In genomic region chr1:201131398-201131797, GRCh38 we compare ENCODE assay signal across 34 cellular contexts. TPM values are rescaled to one million over a fixed set of nuclear protein-coding genes. Genes with fewer than 3 reads are reported as not detected.
"Had no signal": no experiment of that assay in that cellular context is flagged by ENCODE, and none has a peak within 500 bp of the region (broad histone marks: within the 10 kb centered on the region; RNA-seq: fewer than 3 reads in every experiment).

No MANE protein-coding gene starts in this region.

- FAIRE-seq: bronchial epithelial cell had no signal

- H3K27me3 ChIP-seq: Peyer's patch had no signal

- ATAC-seq: activated CD8-positive, alpha-beta T cell treated with anti-CD3 and anti-CD28 coated beads, Interleukin-2, amount 10 ng/mL, durations not matched to agents 7 days and 5 days; activated naive CD4-positive, alpha-beta T cell treated with anti-CD3 and anti-CD28 coated beads, Interleukin-2, amount 50 U/mL, for 72 hours; PC-3 had no signal

- H3K27ac ChIP-seq: Peyer's patch, WERI-Rb-1 had no signal

- H3K4me3 ChIP-seq: Peyer's patch had no signal

- H3K27ac Mint-ChIP-seq: activated CD8-positive, alpha-beta T cell treated with anti-CD3 and anti-CD28 coated beads, Interleukin-2, amount 10 ng/mL, durations not matched to agents 7 days and 5 days; activated naive CD4-positive, alpha-beta T cell treated with anti-CD3 and anti-CD28 coated beads, Interleukin-2, amount 50 U/mL, for 72 hours; activated T-cell treated with anti-CD3 and anti-CD28 coated beads, Interleukin-2, amount 50 U/mL, for 24 hours; activated T-helper 2 cell treated with anti-CD3 and anti-CD28 coated beads, Interferon-gamma antibody, Interleukin-2, Interleukin-4, amounts not matched to agents 10 μg/mL and 5 μg/mL and 100 μg/mL, durations not matched to agents 14 hours and 24 hours and 36 hours had no signal

- DNase-seq: activated CD4-positive, alpha-beta T cell treated with anti-CD3 and anti-CD28 coated beads for 1 hour; activated CD4-positive, alpha-beta T cell treated with anti-CD3 and anti-CD28 coated beads for 48 hours; activated CD4-positive, CD25-positive, alpha-beta regulatory T cell; activated CD8-positive, alpha-beta T cell treated with anti-CD3 and anti-CD28 coated beads, Interleukin-2, amount 10 ng/mL, durations not matched to agents 7 days and 5 days; activated gamma-delta T cell; activated naive CD4-positive, alpha-beta T cell treated with Interleukin-2 at 50 U/mL for 16 hours; activated T-cell treated with anti-CD3 and anti-CD28 coated beads, Interleukin-2, amount 50 U/mL, for 24 hours; anterior cingulate cortex; caudate nucleus; cerebellar nuclear complex; NCI-H1092 treated with DMSO at 0.1 percent for 48 hours; NCI-H1417; NCI-H146; NCI-H187; NCI-H2029 treated with DMSO at 0.1 percent for 48 hours; NCI-H2107; NCI-H2171; NCI-H510A; NCI-H526; NCI-H748 treated with DMSO at 0.1 percent for 48 hours; NK-92 treated with Interleukin-12 subunit alpha and Interleukin-12 subunit beta, amount 100 ng/mL, for 24 hours; PC-3; Peyer's patch; RPMI8226; SW 1271; T-helper 1 cell; T-helper 2 cell; T-helper 9 cell; WERI-Rb-1 had no signal

- H3K9me3 Mint-ChIP-seq: activated T-cell treated with anti-CD3 and anti-CD28 coated beads, Interleukin-2, amount 50 U/mL, for 24 hours; activated T-helper 2 cell treated with anti-CD3 and anti-CD28 coated beads, Interferon-gamma antibody, Interleukin-2, Interleukin-4, amounts not matched to agents 10 μg/mL and 5 μg/mL and 100 μg/mL, durations not matched to agents 14 hours and 24 hours and 36 hours had no signal

- H3K9me3 ChIP-seq: Peyer's patch had no signal

- H3K4me3 Mint-ChIP-seq: activated CD8-positive, alpha-beta T cell treated with anti-CD3 and anti-CD28 coated beads, Interleukin-2, amount 10 ng/mL, durations not matched to agents 7 days and 5 days; activated T-cell treated with anti-CD3 and anti-CD28 coated beads, Interleukin-2, amount 50 U/mL, for 24 hours; brain had no signal

RNA-seq across cellular contexts. Expression of gene ASCL5, which starts 4.4 kb away (rescaled TPM):
- total RNA-seq: activated CD8-positive, alpha-beta T cell treated with anti-CD3 and anti-CD28 coated beads, Interleukin-2, amount 10 ng/mL, durations not matched to agents 7 days and 5 days; activated T-helper 2 cell treated with anti-CD3 and anti-CD28 coated beads, Interferon-gamma antibody, Interleukin-2, Interleukin-4, amounts not matched to agents 10 μg/mL and 5 μg/mL and 100 μg/mL, durations not matched to agents 14 hours and 24 hours and 36 hours; M059J; Peyer's patch had no signal

RNA-seq across cellular contexts. Expression of gene CACNA1S, which starts 19.2 kb away (rescaled TPM):
- total RNA-seq: activated CD8-positive, alpha-beta T cell treated with anti-CD3 and anti-CD28 coated beads, Interleukin-2, amount 10 ng/mL, durations not matched to agents 7 days and 5 days; activated naive CD4-positive, alpha-beta T cell treated with anti-CD3 and anti-CD28 coated beads, Interleukin-2, amount 50 U/mL, for 72 hours; activated T-helper 2 cell treated with anti-CD3 and anti-CD28 coated beads, Interferon-gamma antibody, Interleukin-2, Interleukin-4, amounts not matched to agents 10 μg/mL and 5 μg/mL and 100 μg/mL, durations not matched to agents 14 hours and 24 hours and 36 hours; bronchial epithelial cell; M059J; PC-3; Peyer's patch had no signal

RNA-seq across cellular contexts. Expression of gene IGFN1, which starts 59.2 kb away (rescaled TPM):
- total RNA-seq: activated CD8-positive, alpha-beta T cell treated with anti-CD3 and anti-CD28 coated beads, Interleukin-2, amount 10 ng/mL, durations not matched to agents 7 days and 5 days; activated naive CD4-positive, alpha-beta T cell treated with anti-CD3 and anti-CD28 coated beads, Interleukin-2, amount 50 U/mL, for 72 hours; activated T-helper 2 cell treated with anti-CD3 and anti-CD28 coated beads, Interferon-gamma antibody, Interleukin-2, Interleukin-4, amounts not matched to agents 10 μg/mL and 5 μg/mL and 100 μg/mL, durations not matched to agents 14 hours and 24 hours and 36 hours; M059J; Peyer's patch had no signal
